In the genomic region with DNA sequence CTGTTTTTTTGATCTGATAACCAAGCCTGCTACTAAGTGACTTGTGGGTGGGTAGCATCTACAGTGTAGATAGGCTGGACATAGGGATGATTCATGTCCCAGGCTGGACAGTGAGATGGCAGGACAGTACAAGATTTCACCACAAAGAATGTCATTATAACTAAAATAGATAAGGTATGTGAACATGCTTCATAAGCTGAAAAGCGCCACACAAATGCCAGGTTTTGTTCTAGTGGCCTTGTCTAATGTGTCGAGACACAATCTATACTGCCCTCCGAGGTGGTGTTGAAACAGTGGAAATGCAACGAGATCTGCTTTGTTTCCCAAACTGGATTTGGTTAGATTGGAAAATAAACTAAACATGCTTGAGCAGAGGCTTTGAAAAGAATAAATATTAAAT, we compare ENCODE assay signal across 11 cellular contexts. TPM values are rescaled to one million over a fixed set of nuclear protein-coding genes. Genes with fewer than 3 reads are reported as not detected.
DNase-seq lines count a peak whose midpoint lies in the region; ATAC-seq and TF ChIP-seq lines count a peak whose summit lies in the region.
"Had no signal": no experiment of that assay in that cellular context is flagged by ENCODE, and none has a peak within 500 bp of the region (broad histone marks: within the 10 kb centered on the region; RNA-seq: fewer than 3 reads in every experiment).

No MANE protein-coding gene starts in this region.

- peak overlapping the region; percentile 10 for H3K14ac ChIP-seq in IMR-90 (replicated peaks; ENCODE audit: low read depth, low read length)

- H2AK5ac ChIP-seq in IMR-90 (ENCODE audit: low read depth, low read length), result no peak overlapping the region; the same call in 1 of the 2 replicates

- POLR2A ChIA-PET in IMR-90 (lab: Charles Lee; ENCODE audit: unreplicated experiment), result no interaction called here

- no peak overlapping the region; the same call in 1 of the 2 replicates for H3K4ac ChIP-seq in IMR-90 (ENCODE audit: low read depth, low read length)

- peaks cover 35% of the 10 kb centered on the region for H3K9me1 ChIP-seq in IMR-90 (ENCODE audit: insufficient read depth, low read length)

- ATAC-seq in IMR-90 (ENCODE audit: low read depth) (no peak), HG03175 (IDR thresholded peaks at IDR 0.05; ENCODE audit: unreplicated experiment) (no peak), GM19452 (IDR thresholded peaks at IDR 0.05; ENCODE audit: unreplicated experiment) (no peak)
- ATAC-seq: activated CD4-positive, CD25-positive, alpha-beta regulatory T cell treated with anti-CD3 and anti-CD28 coated beads, Interleukin-2, amount 50 U/mL, for 24 hours had no signal

- no peak overlapping the region for H3K9ac ChIP-seq in IMR-90 (ENCODE audit: low read depth, low read length)

- no peak overlapping the region for H2BK20ac ChIP-seq in IMR-90 (ENCODE audit: low read depth, low read length)

- in situ Hi-C loops in IMR-90 (cut with MboI; ENCODE audit: low sequenced_read_pairs), result loop anchor here (5.0 kb wide), 1 partner anchor 36 kb away; no protein-coding TSS in a partner anchor

- no peak overlapping the region for H3K18ac ChIP-seq in IMR-90 (ENCODE audit: low read depth, low read length)

- H2AFZ ChIP-seq in IMR-90 (replicated peaks; ENCODE audit: low read length, poor library complexity), result no peak overlapping the region

- H4K91ac ChIP-seq in IMR-90 (ENCODE audit: insufficient read depth, low read depth, low read length), result no peak overlapping the region

- H3K9me3 ChIP-seq in BE2C, result no peaks in the 10 kb centered on the region
- H3K9me3 ChIP-seq in IMR-90 (ENCODE audit: control insufficient read depth, insufficient read depth, low read length), result no peaks in the 10 kb centered on the region
- H3K9me3 ChIP-seq in breast epithelium, result no peaks in the 10 kb centered on the region
- H3K9me3 ChIP-seq: colonic mucosa had no signal

- peak overlapping the region; percentile 27 for H2BK5ac ChIP-seq in IMR-90 (ENCODE audit: low read depth, low read length, poor library complexity, severe bottlenecking)

- peaks cover 38 to 78% of the 10 kb centered on the region in 2 experiments for H3K79me1 ChIP-seq in IMR-90 (ENCODE audit: low read depth in 1 of 2, low read length in 2 of 2)

- intact Hi-C loops in IMR-90 (cut with micrococcal nuclease), result no loop called here
- intact Hi-C loops in breast epithelium (cut with DNase I; ENCODE audit: low total_unique reads), result loop anchor here (5.0 kb wide), 1 partner anchor 41 kb away; no protein-coding TSS in a partner anchor

- no peaks in the 10 kb centered on the region for H3K36me3 ChIP-seq in BE2C
- peaks cover 12% of the 10 kb centered on the region for H3K36me3 ChIP-seq in IMR-90 (ENCODE audit: control insufficient read depth, insufficient read depth, low read length)
- H3K36me3 ChIP-seq in breast epithelium, result no peaks in the 10 kb centered on the region

- TF ChIP-seq POLR2A in IMR-90 (IDR thresholded peaks at IDR 0.05; ENCODE audit: low read depth, low read length), result no peak
- no peak for TF ChIP-seq POLR2A in breast epithelium (IDR thresholded peaks at IDR 0.05)

- H2BK15ac ChIP-seq in IMR-90 (ENCODE audit: low read depth, low read length), result peak overlapping the region; percentile 12; the same call in 1 of the 3 replicates

- H3K23ac ChIP-seq in IMR-90 (ENCODE audit: low read depth, low read length), result peak overlapping the region; percentile 11; the same call in 1 of the 2 replicates

- TF ChIP-seq CTCF in BE2C (IDR thresholded peaks at IDR 0.05; ENCODE audit: low read depth, low read length), result peak; percentile 42
- TF ChIP-seq CTCF in IMR-90 (conservative IDR thresholded peaks at IDR 0.05; ENCODE audit: low read depth, low read length), result peak; percentile 28; the same call in 1 of the 2 replicates
- TF ChIP-seq CTCF in breast epithelium (IDR thresholded peaks at IDR 0.05), result peak in 2 of 3 donors; percentile 37 to 40

- no TSS peak for BruUV-seq in IMR-90 (replicated peaks; lab: Mats Ljungman, UMichigan)

- no peak overlapping the region for H2AK9ac ChIP-seq in IMR-90 (replicated peaks; ENCODE audit: low read depth, low read length, poor library complexity)

- no peak overlapping the region for H4K5ac ChIP-seq in IMR-90 (ENCODE audit: low read depth, low read length)

- WGBS in IMR-90 (ENCODE audit: extremely low coverage in 2 of 2, insufficient read length in 1 of 2), 2 experiments, result 90% methylated on average over 2 of the region's 4 CpGs; no CpG with 5 or more reads in 1 of the 2 experiments

- H3K27ac ChIP-seq in IMR-90 (ENCODE audit: insufficient read depth, low read length), result no peak overlapping the region
- H3K27ac ChIP-seq in breast epithelium, result peak overlapping the region; percentile 60 to 99
- H3K27ac ChIP-seq: colonic mucosa had no signal

- dilution Hi-C loops in IMR-90 (cut with HindIII; ENCODE audit: low sequenced_read_pairs, unreplicated experiment), result no loop called here

- H3K4me3 ChIP-seq in BE2C (ENCODE audit: low read depth, low read length) (no peak overlapping the region), IMR-90 (ENCODE audit: insufficient read depth, low read depth, low read length) (no peak overlapping the region), breast epithelium (peak overlapping the region in 1 of 3 donors; percentile 13)

- TF ChIP-seq RAD21 in IMR-90 (IDR thresholded peaks at IDR 0.05; ENCODE audit: low read length), result peak; percentile 50

- DNase-seq in BE2C (no peak), IMR-90 (peak; percentile 43), breast epithelium (ENCODE audit: low spot score in 2 of 2) (no peak), myocyte (ENCODE audit: low read depth) (peak; percentile 70), kidney glomerular epithelial cell (lab: John Stamatoyannopoulos, UW) (no peak), NCI-H187 treated with DMSO at 0.1 percent for 48 hours (lab: John Stamatoyannopoulos, UW) (no peak)
- DNase-seq: colonic mucosa, NCI-H345 had no signal

- H4K20me1 ChIP-seq in IMR-90 (ENCODE audit: insufficient read depth, low read length), result peaks cover 71% of the 10 kb centered on the region

- peaks cover 9% of the 10 kb centered on the region for H3K27me3 ChIP-seq in BE2C
- H3K27me3 ChIP-seq in IMR-90 (ENCODE audit: control insufficient read depth, insufficient read depth, low read length), result no peaks in the 10 kb centered on the region
- no peaks in the 10 kb centered on the region for H3K27me3 ChIP-seq in breast epithelium
- H3K27me3 ChIP-seq: colonic mucosa had no signal

- H3K4me1 ChIP-seq in BE2C (no peaks in the 10 kb centered on the region; the same call in 1 of the 2 replicates), IMR-90 (ENCODE audit: control insufficient read depth, insufficient read depth, low read length) (peaks cover 16% of the 10 kb centered on the region), breast epithelium (peaks cover 11 to 26% of the 10 kb centered on the region in 2 donors)

- H2BK120ac ChIP-seq in IMR-90 (ENCODE audit: low read depth, low read length), result no peak overlapping the region

- H3K56ac ChIP-seq in IMR-90 (ENCODE audit: extremely low read depth, insufficient read depth, low read length), result no peak overlapping the region

- CTCF ChIA-PET in IMR-90 (lab: Yijun Ruan, JAX), result no interaction called here

- no peak overlapping the region for H4K8ac ChIP-seq in IMR-90 (ENCODE audit: low read depth in 2 of 2, low read length in 2 of 2)

- H3K4me2 ChIP-seq in IMR-90 (ENCODE audit: low read depth, low read length), result no peak overlapping the region

TF ChIP-seq in IMR-90, 13 proteins besides CTCF, POLR2A, EP300 and RAD21:
- TF ChIP-seq SMC3 (IDR thresholded peaks at IDR 0.05; ENCODE audit: low read depth, low read length), result peak; percentile 23; the same call in 1 of the 2 replicates
- TF ChIP-seq RCOR1 (IDR thresholded peaks at IDR 0.05; ENCODE audit: insufficient replicate concordance, low read length), result no peak
TF ChIP-seq in IMR-90: peak in this region for 1.

RNA-seq across cellular contexts. Expression of gene LGALS3, which starts 4.4 kb away (rescaled TPM):
- polyA plus RNA-seq in BE2C (2012; ENCODE audit: insufficient read depth, insufficient read length, low read depth), result 22.8 TPM
- total RNA-seq in IMR-90 (2012; rRNA removed) (84.4 and 145 TPM in 2 replicates), breast epithelium (100 to 1,000 TPM; 293 to 580 (median 571) TPM), myocyte (223 and 256 TPM in 2 replicates)
- polyA plus RNA-seq in IMR-90 (2012; rRNA removed), result 171 and 200 TPM in 2 replicates
- polyA plus RNA-seq in IMR-90 (2012; cell fraction: cytosol; rRNA removed), result 106 and 210 TPM in 2 replicates
- polyA plus RNA-seq in IMR-90 (2012; cell fraction: nucleus; rRNA removed; ENCODE audit: low replicate concordance), result 122 and 127 TPM in 2 replicates
- polyA plus RNA-seq in myocyte (2012), result 141 TPM

RNA-seq across cellular contexts. Expression of gene DLGAP5, which starts 58.0 kb away (rescaled TPM):
- polyA plus RNA-seq in BE2C (2012; ENCODE audit: insufficient read depth, insufficient read length, low read depth), result 1.3 TPM
- 19.0 and 40.3 TPM in 2 replicates for total RNA-seq in IMR-90 (2012; rRNA removed)
- polyA plus RNA-seq in IMR-90 (2012; rRNA removed), result 11.3 and 14.9 TPM in 2 replicates
- 0.91 and 1.9 TPM in 2 replicates for polyA plus RNA-seq in IMR-90 (2012; cell fraction: cytosol; rRNA removed)
- polyA plus RNA-seq in IMR-90 (2012; cell fraction: nucleus; rRNA removed; ENCODE audit: low replicate concordance), result 0.82 and 5.4 TPM in 2 replicates
- 1 to 10 TPM in 1 of 3 donors, under 1 TPM in 2; under 0.01 to 1.8 (median 0.15) TPM for total RNA-seq in breast epithelium
- 0.27 and 0.94 TPM in 2 replicates for total RNA-seq in myocyte
- polyA plus RNA-seq in myocyte (2012), result 0.14 TPM

Comparison
In these comparisons a context has a peak if more than half of its experiments do, and no peak if none do; other contexts are left out.
1. DNase-seq: peak in IMR-90 (single experiment) and myocyte (single experiment); none in BE2C (single experiment), breast epithelium (0 of 2), kidney glomerular epithelial cell (single experiment) and NCI-H187 treated with DMSO at 0.1 percent for 48 hours (single experiment).
2. Peak in every context shown above with its lines, with median percentiles within 50 percentile points of each other: CTCF ChIP-seq.